8 cellular contexts compared by ENCODE assay signal in the genomic region with DNA sequence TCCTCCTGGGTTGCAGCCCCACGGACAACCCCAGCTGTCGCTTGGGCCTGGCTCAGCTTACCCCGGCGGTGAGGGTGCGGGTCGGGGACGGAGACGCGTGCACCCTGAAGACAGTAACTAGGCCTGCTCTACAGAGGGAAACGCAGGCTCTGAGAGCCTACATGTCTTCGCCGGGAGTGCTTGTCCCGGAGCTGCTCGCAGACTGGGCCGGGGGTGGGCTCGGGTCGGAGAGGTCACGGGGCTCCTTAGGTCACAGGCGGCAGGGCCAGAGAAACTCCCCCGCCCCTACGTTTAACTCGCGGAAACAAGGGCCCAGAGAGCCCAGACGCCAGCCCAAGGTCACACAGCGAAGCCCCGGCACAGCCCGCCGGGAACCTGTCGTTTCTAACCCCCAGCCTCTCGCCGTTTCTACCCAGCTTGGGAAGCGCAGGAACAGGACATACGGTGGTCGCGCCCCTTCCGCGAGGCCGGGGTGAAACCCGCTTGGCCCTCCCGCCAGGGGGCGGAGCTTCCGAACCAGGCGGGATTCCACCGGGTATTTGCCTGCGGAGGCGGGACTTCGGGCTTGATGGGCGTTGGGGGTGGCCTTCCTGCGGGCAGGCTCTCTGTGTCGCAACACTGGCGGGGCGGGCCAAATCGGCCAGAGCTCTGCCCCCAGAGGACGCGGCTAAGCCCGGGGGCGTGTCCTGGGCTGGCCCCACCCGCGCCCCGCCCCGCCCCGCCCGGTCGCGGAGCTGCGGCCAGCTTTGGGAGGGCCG. TPM values are rescaled to one million over a fixed set of nuclear protein-coding genes. Genes with fewer than 3 reads are reported as not detected.
DNase-seq lines count a peak whose midpoint lies in the region; ATAC-seq and TF ChIP-seq lines count a peak whose summit lies in the region.

A gene with protein sequence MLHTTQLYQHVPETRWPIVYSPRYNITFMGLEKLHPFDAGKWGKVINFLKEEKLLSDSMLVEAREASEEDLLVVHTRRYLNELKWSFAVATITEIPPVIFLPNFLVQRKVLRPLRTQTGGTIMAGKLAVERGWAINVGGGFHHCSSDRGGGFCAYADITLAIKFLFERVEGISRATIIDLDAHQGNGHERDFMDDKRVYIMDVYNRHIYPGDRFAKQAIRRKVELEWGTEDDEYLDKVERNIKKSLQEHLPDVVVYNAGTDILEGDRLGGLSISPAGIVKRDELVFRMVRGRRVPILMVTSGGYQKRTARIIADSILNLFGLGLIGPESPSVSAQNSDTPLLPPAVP (plus strand): TSS at position 725 of the 758 bp plus-strand sequence. CDS start 42 bp downstream, outside the sequence.

- TF ChIP-seq CTCF in OCI-LY3 (IDR thresholded peaks at IDR 0.05; ENCODE audit: low read depth, low read length): no peak
- peak; percentile 14 for TF ChIP-seq CTCF in epithelial cell of proximal tubule (conservative IDR thresholded peaks at IDR 0.05; ENCODE audit: low read depth, low read length)

- H3K27ac ChIP-seq in OCI-LY3 (ENCODE audit: low read length): no peak within 1 kb of the TSS; the same call in 1 of the 2 replicates
- H3K27ac ChIP-seq in mucosa of rectum (ENCODE audit: low read depth in 2 of 2, low read length in 2 of 2): peak within 1 kb of the TSS; percentile 86 to 87

- H3K9me3 ChIP-seq in OCI-LY3 (ENCODE audit: insufficient read depth, low read length): no peaks in the 10 kb centered on the region
- no peaks in the 10 kb centered on the region for H3K9me3 ChIP-seq in mucosa of rectum (ENCODE audit: control insufficient read depth in 2 of 2, low read length in 2 of 2)

- peak within 1 kb of the TSS; percentile 85 for H2AFZ ChIP-seq in OCI-LY3 (ENCODE audit: low read depth, low read length)

- H3K4me1 ChIP-seq in OCI-LY3 (ENCODE audit: low read length) (no peaks in the 10 kb centered on the region), mucosa of rectum (ENCODE audit: control insufficient read depth in 2 of 2, insufficient read depth in 2 of 2, low read length in 2 of 2) (peaks cover 11 to 20% of the 10 kb centered on the region in 2 donors)

- peak within 1 kb of the TSS; percentile 95 for H3K4me2 ChIP-seq in OCI-LY3 (ENCODE audit: low read length)

- peaks cover 21% of the 10 kb centered on the region for H3K27me3 ChIP-seq in OCI-LY3 (ENCODE audit: low read depth, low read length)
- H3K27me3 ChIP-seq in mucosa of rectum (ENCODE audit: control insufficient read depth in 2 of 2, insufficient read depth in 2 of 2, low read length in 2 of 2): no peaks in the 10 kb centered on the region

- peak; percentile 71 for DNase-seq in DMS 273 treated with DMSO at 0.1 percent for 48 hours (lab: John Stamatoyannopoulos, UW)
- DNase-seq in HuH-7.5 (ENCODE audit: low spot score): peak; percentile 100
- peak; percentile 96 for DNase-seq in activated T-cell treated with anti-CD3 and anti-CD28 coated beads for 48 hours (ENCODE audit: low read depth)
- peak; percentile 38 for DNase-seq in epithelial cell of proximal tubule (ENCODE audit: low read depth)
- peak; percentile 87 to 95 for DNase-seq in stimulated activated CD8-positive, alpha-beta memory T cell treated with anti-CD3 and anti-CD28 coated beads, Interleukin-4, amount 100 ng/mL, for 4 hours (ENCODE audit: low read depth in 2 of 2, low spot score in 1 of 2)

- no peaks in the 10 kb centered on the region for H4K20me1 ChIP-seq in OCI-LY3 (ENCODE audit: insufficient read depth, low read length)

- H3K79me2 ChIP-seq in OCI-LY3 (ENCODE audit: low read length): no peaks in the 10 kb centered on the region

- H3K9ac ChIP-seq in OCI-LY3 (ENCODE audit: low read length) (peak within 1 kb of the TSS; percentile 83), mucosa of rectum (ENCODE audit: low read depth in 1 of 2, low read length in 2 of 2) (peak within 1 kb of the TSS; percentile 94 to 95)

- H3K36me3 ChIP-seq in OCI-LY3 (replicated peaks; ENCODE audit: low read depth, low read length) (no peaks in the 10 kb centered on the region), mucosa of rectum (ENCODE audit: control insufficient read depth in 2 of 2, insufficient read depth in 2 of 2, low read length in 2 of 2) (no peaks in the 10 kb centered on the region)

- H3K4me3 ChIP-seq in OCI-LY3 (ENCODE audit: low read length) (peak within 1 kb of the TSS; percentile 90), epithelial cell of proximal tubule (ENCODE audit: low read depth, low read length) (peak within 1 kb of the TSS; percentile 68), mucosa of rectum (ENCODE audit: low read length in 2 of 2) (peak within 1 kb of the TSS; percentile 85 to 87)

- peak; percentile 95 for ATAC-seq in GM21526 (IDR thresholded peaks at IDR 0.05; ENCODE audit: low FRiP score, unreplicated experiment)

RNA-seq across cellular contexts. Expression of the gene that starts here (rescaled TPM):
- 8.8 and 9.8 TPM in 2 replicates for total RNA-seq in epithelial cell of proximal tubule

Comparison
In these comparisons a context has a peak if more than half of its experiments do, and no peak if none do; other contexts are left out.
1. DNase-seq: peak in every context shown above with its lines; median percentile 100 in HuH-7.5; 96 in activated T-cell treated with anti-CD3 and anti-CD28 coated beads for 48 hours; 91 in stimulated activated CD8-positive, alpha-beta memory T cell treated with anti-CD3 and anti-CD28 coated beads, Interleukin-4, amount 100 ng/mL, for 4 hours; 71 in DMS 273 treated with DMSO at 0.1 percent for 48 hours; 38 in epithelial cell of proximal tubule.